Comparison of ENCODE assay signal across 8 cellular contexts in the genomic region with DNA sequence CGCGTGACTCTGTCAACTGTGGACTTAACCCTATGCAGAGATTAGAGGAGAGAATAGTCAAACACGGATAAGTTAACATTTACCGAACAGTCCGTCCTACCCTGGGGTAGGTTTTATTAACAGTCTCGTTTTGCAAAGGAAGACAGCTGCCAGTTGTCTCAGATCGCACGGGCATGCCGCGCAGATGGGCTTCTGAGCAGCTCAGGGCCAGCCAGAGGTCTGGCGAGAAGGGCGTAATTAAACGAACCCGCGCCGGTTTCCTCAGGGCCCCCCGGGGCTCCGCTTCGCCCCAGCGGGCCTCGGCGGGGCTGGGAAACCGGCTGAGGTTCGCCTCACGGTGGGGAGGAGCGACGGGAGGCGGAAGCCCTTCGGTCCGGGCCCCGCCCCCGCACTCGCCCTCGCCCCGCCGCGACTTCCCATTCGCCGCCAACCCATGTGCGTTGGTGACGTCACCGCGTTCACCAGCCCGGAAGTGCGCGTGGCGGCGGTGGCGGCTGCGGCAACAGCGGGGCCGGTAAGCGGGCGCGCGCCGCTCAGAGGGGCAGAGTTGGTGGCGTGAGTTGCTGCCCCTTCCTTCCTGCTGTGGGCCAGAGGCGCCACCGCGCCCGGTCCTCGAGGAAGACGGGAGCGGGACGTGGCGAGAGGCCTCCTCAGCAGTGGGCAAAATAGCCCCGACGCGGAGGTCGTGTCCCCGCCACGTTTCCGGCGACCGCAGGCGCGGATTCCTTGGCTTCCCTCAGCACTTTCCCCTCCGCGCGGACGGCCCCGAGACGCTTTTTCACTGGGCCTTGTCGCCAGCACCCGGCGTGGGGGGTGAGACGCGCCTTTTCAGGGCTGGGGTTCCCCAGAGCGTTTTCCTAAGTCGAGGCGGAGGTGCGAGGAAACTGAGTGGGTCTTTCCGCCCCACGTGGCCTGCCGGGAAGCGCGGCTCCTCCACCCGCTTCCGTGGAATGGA. TPM values are rescaled to one million over a fixed set of nuclear protein-coding genes. Genes with fewer than 3 reads are reported as not detected.
DNase-seq lines count a peak whose midpoint lies in the region; ATAC-seq and TF ChIP-seq lines count a peak whose summit lies in the region.

Gene TRNT1 (plus strand): TSS at position 464 of the 955 bp plus-strand sequence. CDS start 2,101 bp downstream, outside the sequence.

- peak; percentile 79 for DNase-seq in CMK (ENCODE audit: low read depth)
- DNase-seq in HS-27A (ENCODE audit: low read depth), result peak; percentile 53
- DNase-seq in NK-92 treated with Interleukin-12 subunit alpha and Interleukin-12 subunit beta, amount 100 ng/mL, for 24 hours (lab: John Stamatoyannopoulos, UW), result peak; percentile 85
- peak; percentile 98 for DNase-seq in activated CD8-positive, alpha-beta memory T cell treated with anti-CD3 and anti-CD28 coated beads for 24 hours
- DNase-seq in effector CD4-positive, alpha-beta T cell, result peak; percentile 94
- peak; percentile 96 for DNase-seq in lung (ENCODE audit: low spot score)
- DNase-seq in stimulated activated CD4-positive, alpha-beta T cell treated with anti-CD3 and anti-CD28 coated beads, TNF-alpha, amount 100 ng/mL, for 24 hours (ENCODE audit: low read depth in 3 of 3), result peak; percentile 89 to 95 (median 92)

- peaks cover 6 to 10% of the 10 kb centered on the region in 2 donors for H3K36me3 ChIP-seq in lung (ENCODE audit: control insufficient read depth in 2 of 2, insufficient read depth in 2 of 2, low read length in 2 of 2)

- H3K27me3 ChIP-seq in lung (ENCODE audit: control insufficient read depth, insufficient read depth), result no peaks in the 10 kb centered on the region

- 1% methylated on average over 88 to 100 of the region's 100 CpGs for WGBS in lung, 2 donors

- peaks cover 3 to 11% of the 10 kb centered on the region in 2 donors for H3K4me1 ChIP-seq in lung (ENCODE audit: control insufficient read depth in 2 of 2, insufficient read depth in 2 of 2, low read length in 2 of 2)

- H3K9me3 ChIP-seq in lung (ENCODE audit: control insufficient read depth in 2 of 2, insufficient read depth in 1 of 2, low read length in 1 of 2), result no peaks in the 10 kb centered on the region

- peak within 1 kb of the TSS; percentile 94 to 98 for H3K27ac ChIP-seq in lung (ENCODE audit: low read depth in 1 of 2, low read length in 1 of 2)

- ATAC-seq in GM19468 (IDR thresholded peaks at IDR 0.05; ENCODE audit: extremely low read depth, unreplicated experiment), result peak; percentile 95
- peak; percentile 99 for ATAC-seq in lung (ENCODE audit: insufficient read depth, low FRiP score)

- TF ChIP-seq CTCF in lung (IDR thresholded peaks at IDR 0.05; ENCODE audit: control extremely low read depth, extremely low read depth), result no peak

- peak within 1 kb of the TSS; percentile 85 for H3K4me3 ChIP-seq in lung

RNA-seq across cellular contexts. Expression of gene TRNT1, which starts in this region (rescaled TPM):
- 10 to 100 TPM; 22.0 to 37.6 TPM for total RNA-seq in lung
- 10 to 100 TPM in 1 of 2 donors, 1 to 10 TPM in 1; 10.0 to 11.0 TPM for polyA plus RNA-seq in lung

Comparison
In these comparisons a context has a peak if more than half of its experiments do, and no peak if none do; other contexts are left out.
1. Peak in every context shown above with its lines: DNase-seq, ATAC-seq, H3K4me3 ChIP-seq and H3K27ac ChIP-seq.